In the genomic region with DNA sequence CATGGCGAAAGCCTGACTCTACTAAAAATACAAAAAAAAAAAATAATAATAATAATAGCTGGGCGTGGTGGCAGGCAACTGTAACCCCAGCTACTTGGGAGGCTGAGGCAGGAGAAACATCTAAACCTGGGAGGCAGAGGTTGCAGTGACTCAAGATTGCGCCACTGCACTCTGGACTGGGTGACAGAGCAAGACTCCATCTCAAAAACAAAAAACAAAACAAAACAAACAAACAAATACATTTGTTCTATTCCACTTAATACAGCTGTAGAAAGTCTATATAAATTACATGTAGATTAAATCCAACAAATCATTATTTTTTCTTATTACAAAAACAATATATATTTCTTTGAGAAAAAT, we compare ENCODE assay signal across 21 cellular contexts.
"Had no signal": no experiment of that assay in that cellular context is flagged by ENCODE, and none has a peak within 500 bp of the region (broad histone marks: within the 10 kb centered on the region; RNA-seq: fewer than 3 reads in every experiment).

No MANE protein-coding gene starts in this region.

- H3K36me3 Mint-ChIP-seq: mesothelial cell of epicardium; natural killer cell treated with Interleukin-12 subunit alpha and Interleukin-12 subunit beta and Interleukin-15 and Interleukin-18, amount 100 ng/mL, for 72 hours had no signal

- H3K79me2 ChIP-seq: parathyroid adenoma had no signal

- H3K27ac Mint-ChIP-seq: activated naive CD4-positive, alpha-beta T cell treated with anti-CD3 and anti-CD28 coated beads, Interleukin-2, amount 50 U/mL, for 24 hours; dendritic cell treated with granulocyte-macrophage colony-stimulating factor and Interleukin-4, amounts not matched to agents 40 ng/mL and 50 ng/mL, for 4 days had no signal

- H3K4me1 ChIP-seq: ascending aorta, parathyroid adenoma had no signal

- H3K9me3 Mint-ChIP-seq: activated naive CD4-positive, alpha-beta T cell treated with anti-CD3 and anti-CD28 coated beads, Interleukin-2, amount 50 U/mL, for 24 hours; dendritic cell treated with granulocyte-macrophage colony-stimulating factor and Interleukin-4, amounts not matched to agents 40 ng/mL and 50 ng/mL, for 4 days; mesothelial cell of epicardium; natural killer cell treated with Interleukin-12 subunit alpha and Interleukin-12 subunit beta and Interleukin-15 and Interleukin-18, amount 100 ng/mL, for 72 hours had no signal

- H3K9me3 ChIP-seq: ascending aorta, lower lobe of right lung, neutrophil, right lobe of liver, thoracic aorta, upper lobe of left lung had no signal

- H3K4me2 ChIP-seq: smooth muscle cell had no signal

- H3K27me3 Mint-ChIP-seq: activated naive CD4-positive, alpha-beta T cell treated with anti-CD3 and anti-CD28 coated beads, Interleukin-2, amount 50 U/mL, for 24 hours; dendritic cell treated with granulocyte-macrophage colony-stimulating factor and Interleukin-4, amounts not matched to agents 40 ng/mL and 50 ng/mL, for 4 days; natural killer cell treated with Interleukin-12 subunit alpha and Interleukin-12 subunit beta and Interleukin-15 and Interleukin-18, amount 100 ng/mL, for 72 hours had no signal

- H3K27ac ChIP-seq: ascending aorta, lower lobe of right lung, neutrophil, parathyroid adenoma, thoracic aorta, WERI-Rb-1 had no signal

- ATAC-seq: lower lobe of right lung had no signal

- H3K4me3 ChIP-seq: ascending aorta, lower lobe of right lung, right lobe of liver, smooth muscle cell, thoracic aorta had no signal

- H3K4me3 Mint-ChIP-seq: dendritic cell treated with granulocyte-macrophage colony-stimulating factor and Interleukin-4, amounts not matched to agents 40 ng/mL and 50 ng/mL, for 4 days; mesothelial cell of epicardium had no signal

- H3K36me3 ChIP-seq: ascending aorta, lower lobe of right lung, neutrophil, right lobe of liver, thoracic aorta, upper lobe of left lung, WERI-Rb-1 had no signal

- DNase-seq: activated CD4-positive, alpha-beta T cell treated with anti-CD3 and anti-CD28 coated beads for 1 hour; activated gamma-delta T cell; effector CD8-positive, alpha-beta T cell; foreskin melanocyte; glutamatergic neuron; hypothalamus; islet precursor cell; lower lobe of right lung; right lobe of liver; stimulated activated CD4-positive, alpha-beta T cell treated with anti-CD3 and anti-CD28 coated beads, Interleukin-4, amount 100 ng/mL, for 1 hour; upper lobe of left lung; WERI-Rb-1 had no signal

- H3K9ac ChIP-seq: parathyroid adenoma had no signal

- H3K27me3 ChIP-seq: ascending aorta, neutrophil, right lobe of liver, upper lobe of left lung had no signal

- H2AFZ ChIP-seq: parathyroid adenoma had no signal
